11 cellular contexts compared by ENCODE assay signal in genomic region chrX:17413228-17413627, GRCh38. TPM values are rescaled to one million over a fixed set of nuclear protein-coding genes. Genes with fewer than 3 reads are reported as not detected.
DNase-seq lines count a peak whose midpoint lies in the region; ATAC-seq and TF ChIP-seq lines count a peak whose summit lies in the region.
"Had no signal": no experiment of that assay in that cellular context is flagged by ENCODE, and none has a peak within 500 bp of the region (broad histone marks: within the 10 kb centered on the region; RNA-seq: fewer than 3 reads in every experiment).

No MANE protein-coding gene starts in this region.

- CTCF ChIA-PET in HEK293 (lab: Yijun Ruan, JAX) = interaction anchor here (0.6 kb wide), 1 partner anchor 17 kb away, joined by 3 read pairs; no protein-coding TSS in a partner anchor

- POLR2A ChIA-PET in HEK293 (lab: Yijun Ruan, JAX) = no interaction called here

- no peak overlapping the region for H3K4me3 Mint-ChIP-seq in activated naive CD8-positive, alpha-beta T cell treated with anti-CD3 and anti-CD28 coated beads for 36 hours
- H3K4me3 Mint-ChIP-seq: activated T-cell treated with anti-CD3 and anti-CD28 coated beads, Interleukin-2, amount 50 U/mL, for 24 hours had no signal

- H3K36me3 Mint-ChIP-seq in activated naive CD8-positive, alpha-beta T cell treated with anti-CD3 and anti-CD28 coated beads for 36 hours = peaks cover 4% of the 10 kb centered on the region

- no peak for TF ChIP-seq CTCF in HEK293 (tag by site-specific recombination; IDR thresholded peaks at IDR 0.05)

- H3K27ac ChIP-seq in HEK293 (ENCODE audit: extremely low read depth, low read depth, low read length) = no peak overlapping the region

- peak; percentile 32 for DNase-seq in AG08395 (ENCODE audit: low spot score)
- no peak for DNase-seq in activated naive CD8-positive, alpha-beta T cell treated with anti-CD3 and anti-CD28 coated beads for 36 hours
- DNase-seq in foreskin melanocyte = peak; percentile 29
- no peak for DNase-seq in NCI-H187 (lab: John Stamatoyannopoulos, UW)
- no peak for DNase-seq in NCI-H128 (lab: John Stamatoyannopoulos, UW; ENCODE audit: unreplicated experiment)
- no peak for DNase-seq in activated gamma-delta T cell (lab: John Stamatoyannopoulos, UW)
- DNase-seq: activated T-cell treated with anti-CD3 and anti-CD28 coated beads, Interleukin-2, amount 50 U/mL, for 24 hours; NCI-H1436 had no signal

- ATAC-seq in GM19463 (IDR thresholded peaks at IDR 0.05; ENCODE audit: unreplicated experiment) = no peak

- H3K27me3 Mint-ChIP-seq in activated naive CD8-positive, alpha-beta T cell treated with anti-CD3 and anti-CD28 coated beads for 36 hours = peaks cover 27% of the 10 kb centered on the region

- peaks cover 2% of the 10 kb centered on the region for H3K9me3 Mint-ChIP-seq in activated naive CD8-positive, alpha-beta T cell treated with anti-CD3 and anti-CD28 coated beads for 36 hours
- H3K9me3 Mint-ChIP-seq: activated T-cell treated with anti-CD3 and anti-CD28 coated beads, Interleukin-2, amount 50 U/mL, for 24 hours had no signal

- no peaks in the 10 kb centered on the region for H3K9me3 ChIP-seq in HEK293 (ENCODE audit: control insufficient read depth, insufficient read depth, low read depth, low read length)
- H3K9me3 ChIP-seq: thoracic aorta had no signal

- peaks cover 27% of the 10 kb centered on the region for H3K4me1 ChIP-seq in HEK293 (ENCODE audit: control insufficient read depth, insufficient read depth, low read length)

- H3K4me1 Mint-ChIP-seq in activated naive CD8-positive, alpha-beta T cell treated with anti-CD3 and anti-CD28 coated beads for 36 hours = peaks cover 19% of the 10 kb centered on the region

- H3K36me3 ChIP-seq in HEK293 (ENCODE audit: control insufficient read depth in 2 of 2, insufficient read depth in 1 of 2, low read length in 2 of 2) = no peaks in the 10 kb centered on the region
- H3K36me3 ChIP-seq: thoracic aorta had no signal

- no peak overlapping the region for H3K4me3 ChIP-seq in HEK293 (ENCODE audit: low read depth, low read length)

- H3K27ac Mint-ChIP-seq in activated naive CD8-positive, alpha-beta T cell treated with anti-CD3 and anti-CD28 coated beads for 36 hours = peak overlapping the region; percentile 76
- H3K27ac Mint-ChIP-seq: activated T-cell treated with anti-CD3 and anti-CD28 coated beads, Interleukin-2, amount 50 U/mL, for 24 hours had no signal

TF ChIP-seq in HEK293, 187 proteins besides CTCF, POLR2A, EP300 and RAD21 (continues in another document):
- TF ChIP-seq ZFP37 (tag by site-specific recombination; IDR thresholded peaks at IDR 0.05) = no peak
- no peak for TF ChIP-seq ZNF423 (tag by site-specific recombination; IDR thresholded peaks at IDR 0.05)
- TF ChIP-seq HOXC10 (CRISPR knock-in tag; IDR thresholded peaks at IDR 0.05) = no peak
- no peak for TF ChIP-seq ZNF776 (tag by site-specific recombination; IDR thresholded peaks at IDR 0.05; ENCODE audit: borderline replicate concordance)
- TF ChIP-seq ZNF76 (tag by site-specific recombination; IDR thresholded peaks at IDR 0.05; ENCODE audit: borderline replicate concordance, low read depth) = peak; percentile 48; the same call in 1 of the 2 replicates
- TF ChIP-seq ZNF223 (tag by site-specific recombination; IDR thresholded peaks at IDR 0.05) = no peak
- TF ChIP-seq GLI2 (tag by site-specific recombination; IDR thresholded peaks at IDR 0.05; ENCODE audit: borderline replicate concordance, low read depth) = peak; percentile 79
- TF ChIP-seq ZNF670 (tag by site-specific recombination; IDR thresholded peaks at IDR 0.05; ENCODE audit: low read depth) = no peak
- no peak for TF ChIP-seq ZBTB6 (tag by site-specific recombination; IDR thresholded peaks at IDR 0.05)
- no peak for TF ChIP-seq SALL2 (tag by site-specific recombination; IDR thresholded peaks at IDR 0.05; ENCODE audit: borderline replicate concordance)
- TF ChIP-seq GLI4 (tag by site-specific recombination; IDR thresholded peaks at IDR 0.05) = no peak
- no peak for TF ChIP-seq ZBTB26 (tag by site-specific recombination; optimal IDR thresholded peaks at IDR 0.05)
- TF ChIP-seq PRDM10 (tag by site-specific recombination; IDR thresholded peaks at IDR 0.05) = peak; percentile 56; the same call in 1 of the 2 replicates
- no peak for TF ChIP-seq ZNF350 (tag by site-specific recombination; IDR thresholded peaks at IDR 0.05)
- TF ChIP-seq ZNF292 (tag by site-specific recombination; IDR thresholded peaks at IDR 0.05; ENCODE audit: borderline replicate concordance, low read depth) = no peak
- TF ChIP-seq TRIM28 (IDR thresholded peaks at IDR 0.05; ENCODE audit: borderline replicate concordance, low read length) = no peak
- no peak for TF ChIP-seq ZNF658 (tag by site-specific recombination; IDR thresholded peaks at IDR 0.05)
- no peak for TF ChIP-seq ZFHX2 (tag by site-specific recombination; conservative IDR thresholded peaks at IDR 0.05)
- no peak for TF ChIP-seq ZNF354C (tag by site-specific recombination; IDR thresholded peaks at IDR 0.05; ENCODE audit: borderline replicate concordance, low read depth)
- peak; percentile 50; the same call in 1 of the 2 replicates for TF ChIP-seq PRDM4 (tag by site-specific recombination; IDR thresholded peaks at IDR 0.05)
- no peak for TF ChIP-seq HOXA7 (CRISPR knock-in tag; IDR thresholded peaks at IDR 0.05; ENCODE audit: borderline replicate concordance)
- TF ChIP-seq ZNF473 (tag by site-specific recombination; IDR thresholded peaks at IDR 0.05) = no peak

RNA-seq across cellular contexts. Expression of gene NHS, which starts 38.2 kb away (rescaled TPM):
- total RNA-seq in activated naive CD8-positive, alpha-beta T cell treated with anti-CD3 and anti-CD28 coated beads for 36 hours = 10 to 100 TPM; 25.6 to 25.8 TPM

Comparison
In these comparisons a context has a peak if more than half of its experiments do, and no peak if none do; other contexts are left out.
1. DNase-seq: peak in AG08395 (single experiment) and foreskin melanocyte (single experiment); none in activated naive CD8-positive, alpha-beta T cell treated with anti-CD3 and anti-CD28 coated beads for 36 hours (single experiment), NCI-H187 (0 of 2), NCI-H128 (single experiment) and activated gamma-delta T cell (single experiment).